Comparison of ENCODE assay signal across 8 cellular contexts in the genomic region with DNA sequence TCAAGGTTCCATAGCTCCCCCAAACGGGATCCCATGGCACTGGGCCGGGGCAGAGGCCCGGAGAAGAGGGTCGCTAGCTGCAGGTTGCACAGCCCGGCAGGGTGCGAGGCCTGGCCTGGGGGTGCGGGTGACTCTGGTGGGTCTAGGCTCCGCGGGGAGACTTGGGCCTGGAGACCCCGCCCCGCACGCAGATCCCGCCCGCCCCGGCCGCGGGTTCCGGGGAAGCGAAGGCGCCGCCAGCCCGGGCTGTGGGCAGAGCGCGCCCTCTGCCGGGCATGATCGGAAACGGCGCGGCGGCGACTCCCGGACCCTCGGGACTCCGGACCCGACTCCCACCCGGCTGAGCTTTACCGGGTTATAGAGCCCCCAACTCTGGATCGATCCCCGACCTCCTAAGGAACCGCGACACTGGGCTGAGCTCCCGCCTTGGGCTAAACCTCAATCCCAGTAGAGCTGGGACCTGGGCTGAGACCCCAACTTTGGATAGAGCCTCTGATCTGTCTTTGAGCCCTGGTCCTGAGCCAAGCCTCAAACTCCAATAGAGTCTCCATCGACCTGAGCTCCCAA. TPM values are rescaled to one million over a fixed set of nuclear protein-coding genes. Genes with fewer than 3 reads are reported as not detected.
DNase-seq lines count a peak whose midpoint lies in the region; ATAC-seq and TF ChIP-seq lines count a peak whose summit lies in the region.

No MANE protein-coding gene starts in this region.

- peak overlapping the region; percentile 96 for H3K4me2 ChIP-seq in GM23338

- H3K4me1 ChIP-seq in GM23338 (ENCODE audit: insufficient read depth) = peaks cover 5% of the 10 kb centered on the region; the same call in 1 of the 2 replicates

- peaks cover 9% of the 10 kb centered on the region for H3K4me1 Mint-ChIP-seq in GM23338
- H3K4me1 Mint-ChIP-seq in activated T-cell treated with anti-CD3 and anti-CD28 coated beads, Interleukin-2, amount 50 U/mL, for 72 hours (ENCODE audit: low read depth) = peaks cover 47% of the 10 kb centered on the region
- H3K4me1 Mint-ChIP-seq in natural killer cell treated with Interleukin-12 subunit alpha and Interleukin-12 subunit beta and Interleukin-15 and Interleukin-18, amount 100 ng/mL, for 72 hours (ENCODE audit: low read depth in 2 of 2) = peaks cover 29 to 32% of the 10 kb centered on the region in 2 donors

- no peaks in the 10 kb centered on the region for H3K79me2 ChIP-seq in GM23338 (replicated peaks; ENCODE audit: insufficient read depth)

- peak; percentile 76 for DNase-seq in AG08395 (ENCODE audit: low spot score)
- peak; percentile 79 for DNase-seq in GM23338 (ENCODE audit: low spot score)
- peak; percentile 91 for DNase-seq in OCI-M1 (lab: John Stamatoyannopoulos, UW)
- peak; percentile 83 to 90 for DNase-seq in activated T-cell treated with anti-CD3 and anti-CD28 coated beads, Interleukin-2, amount 50 U/mL, for 72 hours
- no peak for DNase-seq in fibroblast of mammary gland (ENCODE audit: low read depth)
- peak; percentile 81 for DNase-seq in natural killer cell treated with Interleukin-12 subunit alpha and Interleukin-12 subunit beta and Interleukin-15 and Interleukin-18, amount 100 ng/mL, for 72 hours (ENCODE audit: low spot score)
- peak; percentile 88 for DNase-seq in stimulated activated naive CD8-positive, alpha-beta T cell treated with anti-CD3 and anti-CD28 coated beads, Interleukin-15, Interleukin-2, amounts not matched to agents 100 U/mL and 50 U/mL, for 24 hours

- peaks cover 11% of the 10 kb centered on the region for H3F3A ChIP-seq in GM23338 (replicated peaks; ENCODE audit: low read depth)

- H4K20me1 ChIP-seq in GM23338 (replicated peaks; ENCODE audit: insufficient read depth) = no peaks in the 10 kb centered on the region

- no peaks in the 10 kb centered on the region for H3K9me2 ChIP-seq in GM23338 (ENCODE audit: insufficient read depth)

- no peaks in the 10 kb centered on the region; the same call in 2 of the 3 replicates for H3K36me3 Mint-ChIP-seq in GM23338 (ENCODE audit: low read depth)
- peaks cover 2 to 6% of the 10 kb centered on the region in 2 donors for H3K36me3 Mint-ChIP-seq in activated T-cell treated with anti-CD3 and anti-CD28 coated beads, Interleukin-2, amount 50 U/mL, for 72 hours (ENCODE audit: insufficient read depth in 2 of 2)
- no peaks in the 10 kb centered on the region for H3K36me3 Mint-ChIP-seq in natural killer cell treated with Interleukin-12 subunit alpha and Interleukin-12 subunit beta and Interleukin-15 and Interleukin-18, amount 100 ng/mL, for 72 hours

- no peaks in the 10 kb centered on the region; the same call in 2 of the 3 replicates for H3K9me3 Mint-ChIP-seq in GM23338
- no peaks in the 10 kb centered on the region for H3K9me3 Mint-ChIP-seq in activated T-cell treated with anti-CD3 and anti-CD28 coated beads, Interleukin-2, amount 50 U/mL, for 72 hours
- H3K9me3 Mint-ChIP-seq in natural killer cell treated with Interleukin-12 subunit alpha and Interleukin-12 subunit beta and Interleukin-15 and Interleukin-18, amount 100 ng/mL, for 72 hours = no peaks in the 10 kb centered on the region

- H3K27me3 ChIP-seq in GM23338 (ENCODE audit: insufficient read depth) = peaks cover 18% of the 10 kb centered on the region

- H2AFZ ChIP-seq in GM23338 = peak overlapping the region; percentile 97

- ATAC-seq in GM23338 (peak; percentile 60), GM19023 (IDR thresholded peaks at IDR 0.05; ENCODE audit: unreplicated experiment) (no peak)
- peak; percentile 27 to 28 for ATAC-seq in activated T-cell treated with anti-CD3 and anti-CD28 coated beads, Interleukin-2, amount 50 U/mL, for 72 hours (replicated peaks in 1 of 2)
- ATAC-seq in natural killer cell treated with Interleukin-12 subunit alpha and Interleukin-12 subunit beta and Interleukin-15 and Interleukin-18, amount 100 ng/mL, for 72 hours = peak; percentile 7 to 15
- peak; percentile 8 for ATAC-seq in stimulated activated naive CD8-positive, alpha-beta T cell treated with anti-CD3 and anti-CD28 coated beads, Interleukin-15, Interleukin-2, amounts not matched to agents 100 U/mL and 50 U/mL, for 24 hours

- peak overlapping the region; percentile 75 for H3K4me3 Mint-ChIP-seq in GM23338
- H3K4me3 Mint-ChIP-seq in activated T-cell treated with anti-CD3 and anti-CD28 coated beads, Interleukin-2, amount 50 U/mL, for 72 hours = peak overlapping the region; percentile 65 to 68
- H3K4me3 Mint-ChIP-seq in natural killer cell treated with Interleukin-12 subunit alpha and Interleukin-12 subunit beta and Interleukin-15 and Interleukin-18, amount 100 ng/mL, for 72 hours = peak overlapping the region; percentile 25

- no peak overlapping the region for H3K27ac Mint-ChIP-seq in GM23338
- no peak overlapping the region for H3K27ac Mint-ChIP-seq in activated T-cell treated with anti-CD3 and anti-CD28 coated beads, Interleukin-2, amount 50 U/mL, for 72 hours
- no peak overlapping the region for H3K27ac Mint-ChIP-seq in natural killer cell treated with Interleukin-12 subunit alpha and Interleukin-12 subunit beta and Interleukin-15 and Interleukin-18, amount 100 ng/mL, for 72 hours

- H3K27ac ChIP-seq in GM23338 (ENCODE audit: low read depth) = no peak overlapping the region

- H3K36me3 ChIP-seq in GM23338 (ENCODE audit: insufficient read depth) = no peaks in the 10 kb centered on the region

- H3K4me3 ChIP-seq in GM23338 (peak overlapping the region; percentile 86), fibroblast of mammary gland (ENCODE audit: control insufficient read depth, low read depth, low read length) (peak overlapping the region; percentile 46)

- TF ChIP-seq CTCF in GM23338 (conservative IDR thresholded peaks at IDR 0.05; ENCODE audit: low read depth in 2 of 2) (peak; percentile 66 to 88), fibroblast of mammary gland (conservative IDR thresholded peaks at IDR 0.05; ENCODE audit: control insufficient read depth, insufficient read depth, low read depth, low read length) (peak; percentile 42)

- peaks cover 27% of the 10 kb centered on the region for H3K27me3 Mint-ChIP-seq in GM23338 (ENCODE audit: insufficient read depth, low read depth, poor library complexity)
- H3K27me3 Mint-ChIP-seq in activated T-cell treated with anti-CD3 and anti-CD28 coated beads, Interleukin-2, amount 50 U/mL, for 72 hours (ENCODE audit: low read depth) = no peaks in the 10 kb centered on the region
- H3K27me3 Mint-ChIP-seq in natural killer cell treated with Interleukin-12 subunit alpha and Interleukin-12 subunit beta and Interleukin-15 and Interleukin-18, amount 100 ng/mL, for 72 hours = no peaks in the 10 kb centered on the region

TF ChIP-seq in GM23338, 12 proteins besides CTCF, POLR2A, EP300 and RAD21:
- TF ChIP-seq, protein P1, sequence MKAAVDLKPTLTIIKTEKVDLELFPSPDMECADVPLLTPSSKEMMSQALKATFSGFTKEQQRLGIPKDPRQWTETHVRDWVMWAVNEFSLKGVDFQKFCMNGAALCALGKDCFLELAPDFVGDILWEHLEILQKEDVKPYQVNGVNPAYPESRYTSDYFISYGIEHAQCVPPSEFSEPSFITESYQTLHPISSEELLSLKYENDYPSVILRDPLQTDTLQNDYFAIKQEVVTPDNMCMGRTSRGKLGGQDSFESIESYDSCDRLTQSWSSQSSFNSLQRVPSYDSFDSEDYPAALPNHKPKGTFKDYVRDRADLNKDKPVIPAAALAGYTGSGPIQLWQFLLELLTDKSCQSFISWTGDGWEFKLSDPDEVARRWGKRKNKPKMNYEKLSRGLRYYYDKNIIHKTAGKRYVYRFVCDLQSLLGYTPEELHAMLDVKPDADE (IDR thresholded peaks at IDR 0.05) = no peak
- TF ChIP-seq POLR2AphosphoS5 (IDR thresholded peaks at IDR 0.05; ENCODE audit: low read depth) = peak; percentile 52; the same call in 1 of the 2 replicates
- TF ChIP-seq CREB1 (CRISPR knock-in tag; IDR thresholded peaks at IDR 0.05; ENCODE audit: low read depth) = no peak
- no peak for TF ChIP-seq STAT1 (IDR thresholded peaks at IDR 0.05; ENCODE audit: unreplicated experiment)

RNA-seq across cellular contexts. Expression of a gene that starts 3.1 kb away (rescaled TPM):
- 3.3 and 4.1 TPM in 2 replicates for total RNA-seq in GM23338 (2014; rRNA removed; shearing (Covaris generic))
- polyA plus RNA-seq in GM23338 (2016; fragmentation: Nextera tagmentation; extraction: Ambion mirVana) = 2.7 and 3.2 TPM in 2 replicates
- total RNA-seq in activated T-cell treated with anti-CD3 and anti-CD28 coated beads, Interleukin-2, amount 50 U/mL, for 72 hours = 10 to 100 TPM; 22.1 to 25.7 TPM
- 10 to 100 TPM in 1 of 2 donors, 1 to 10 TPM in 1; 8.3 to 10.3 TPM for total RNA-seq in natural killer cell treated with Interleukin-12 subunit alpha and Interleukin-12 subunit beta and Interleukin-15 and Interleukin-18, amount 100 ng/mL, for 72 hours

RNA-seq across cellular contexts. Expression of a gene that starts 33.9 kb away (rescaled TPM):
- 42.3 and 49.4 TPM in 2 replicates for total RNA-seq in GM23338 (2014; rRNA removed; shearing (Covaris generic))
- polyA plus RNA-seq in GM23338 (2016; fragmentation: Nextera tagmentation; extraction: Ambion mirVana) = 99.5 and 99.7 TPM in 2 replicates
- 10 to 100 TPM; 51.9 to 78.8 TPM for total RNA-seq in activated T-cell treated with anti-CD3 and anti-CD28 coated beads, Interleukin-2, amount 50 U/mL, for 72 hours
- total RNA-seq in natural killer cell treated with Interleukin-12 subunit alpha and Interleukin-12 subunit beta and Interleukin-15 and Interleukin-18, amount 100 ng/mL, for 72 hours = 100 to 1,000 TPM; 107 to 195 TPM

Comparison
In these comparisons a context has a peak if more than half of its experiments do, and no peak if none do; other contexts are left out.
1. H3K4me3 Mint-ChIP-seq: peak in every context shown above with its lines; median percentile 75 in GM23338; 66 in activated T-cell treated with anti-CD3 and anti-CD28 coated beads, Interleukin-2, amount 50 U/mL, for 72 hours; 25 in natural killer cell treated with Interleukin-12 subunit alpha and Interleukin-12 subunit beta and Interleukin-15 and Interleukin-18, amount 100 ng/mL, for 72 hours.